In genomic region chr16:13013043-13013442, GRCh38 we compare ENCODE assay signal across 16 cellular contexts.
DNase-seq lines count a peak whose midpoint lies in the region; ATAC-seq and TF ChIP-seq lines count a peak whose summit lies in the region.
"Had no signal": no experiment of that assay in that cellular context is flagged by ENCODE, and none has a peak within 500 bp of the region (broad histone marks: within the 10 kb centered on the region; RNA-seq: fewer than 3 reads in every experiment).

No MANE protein-coding gene starts in this region.

- no peak for TF ChIP-seq RAD21 in SK-N-SH (IDR thresholded peaks at IDR 0.05; ENCODE audit: low read length)

- POLR2A ChIA-PET in SK-N-SH (lab: Yijun Ruan, JAX) (no interaction called here), RWPE1 (lab: Yijun Ruan, JAX; ENCODE audit: low non-redundant PET) (no interaction called here)
- POLR2A ChIA-PET in naive thymus-derived CD8-positive, alpha-beta T cell (lab: Charles Lee), result no interaction called here

- no peak overlapping the region for H3K4ac ChIP-seq in neuronal stem cell (ENCODE audit: low read length)

- ATAC-seq in SK-N-SH treated with all-trans-retinoic acid at 6 μM for 48 hours, result no peak
- ATAC-seq in naive thymus-derived CD8-positive, alpha-beta T cell, result no peak

- H3K27me3 ChIP-seq in SK-N-SH (ENCODE audit: insufficient read depth), result no peaks in the 10 kb centered on the region
- no peaks in the 10 kb centered on the region for H3K27me3 ChIP-seq in KMS-11 (ENCODE audit: insufficient read depth, low read depth)
- no peaks in the 10 kb centered on the region for H3K27me3 ChIP-seq in neuronal stem cell (ENCODE audit: control insufficient read depth in 3 of 3, insufficient read depth in 3 of 3, low read depth in 1 of 3, low read length in 3 of 3)
- H3K27me3 ChIP-seq: BLaER1 had no signal

- H2BK15ac ChIP-seq in neuronal stem cell (ENCODE audit: low read length), result no peak overlapping the region

- H3K9me3 Mint-ChIP-seq in glutamatergic neuron (ENCODE audit: unreplicated experiment), result no peaks in the 10 kb centered on the region
- H3K9me3 Mint-ChIP-seq in naive thymus-derived CD8-positive, alpha-beta T cell, result peaks cover 0 to 4% (median 0%) of the 10 kb centered on the region in 9 donors

- CTCF ChIA-PET in SK-N-SH (lab: Yijun Ruan, JAX) (no interaction called here), RWPE1 (lab: Yijun Ruan, JAX) (no interaction called here)

- H3K9me3 ChIP-seq in SK-N-SH, result no peaks in the 10 kb centered on the region
- H3K9me3 ChIP-seq in neuronal stem cell (replicated peaks in 1 of 2; ENCODE audit: control insufficient read depth in 2 of 2, insufficient read depth in 1 of 2, low read depth in 1 of 2, low read length in 2 of 2), result no peaks in the 10 kb centered on the region
- H3K9me3 ChIP-seq: BLaER1 had no signal

- no peak overlapping the region for H4K91ac ChIP-seq in neuronal stem cell (ENCODE audit: low read depth, low read length, poor library complexity)

- H3K4me2 ChIP-seq in SK-N-SH, result no peak overlapping the region
- H3K4me2 ChIP-seq in KMS-11, result peak overlapping the region; percentile 41
- no peak overlapping the region for H3K4me2 ChIP-seq in neuronal stem cell (ENCODE audit: insufficient read depth, low read length, poor library complexity, severe bottlenecking)
- H3K4me2 ChIP-seq: BLaER1 had no signal

- H4K20me1 ChIP-seq in SK-N-SH (ENCODE audit: insufficient read depth), result no peaks in the 10 kb centered on the region
- H4K20me1 ChIP-seq in KMS-11 (ENCODE audit: insufficient read depth), result no peaks in the 10 kb centered on the region
- H4K20me1 ChIP-seq: BLaER1 had no signal

- H2AFZ ChIP-seq in SK-N-SH (ENCODE audit: low read depth), result no peak overlapping the region
- H2AFZ ChIP-seq in KMS-11 (ENCODE audit: low read depth), result peak overlapping the region; percentile 78
- no peak overlapping the region for H2AFZ ChIP-seq in neuronal stem cell (ENCODE audit: low read length)
- H2AFZ ChIP-seq: GM23248 had no signal

- H3K27ac ChIP-seq in SK-N-SH (ENCODE audit: low read depth in 2 of 2, low read length in 1 of 2) (no peak overlapping the region), KMS-11 (peak overlapping the region; percentile 62), neuronal stem cell (replicated peaks; ENCODE audit: low read length) (no peak overlapping the region), RWPE1 (no peak overlapping the region)
- H3K27ac ChIP-seq: BLaER1, GM23248 had no signal

- no peaks in the 10 kb centered on the region for H3F3A ChIP-seq in SK-N-SH (replicated peaks; ENCODE audit: insufficient read depth)

- no peak overlapping the region for H3K23ac ChIP-seq in neuronal stem cell (ENCODE audit: low read depth, low read length, poor library complexity)

- no peaks in the 10 kb centered on the region for H3K36me3 Mint-ChIP-seq in glutamatergic neuron (ENCODE audit: unreplicated experiment)
- peaks cover 0 to 4% (median 0%) of the 10 kb centered on the region in 3 donors for H3K36me3 Mint-ChIP-seq in naive thymus-derived CD8-positive, alpha-beta T cell
- H3K36me3 Mint-ChIP-seq: CD14-positive monocyte; CD4-positive, alpha-beta memory T cell had no signal

- H2AK5ac ChIP-seq in neuronal stem cell (ENCODE audit: low read depth, low read length), result peak overlapping the region; percentile 20

- no peak overlapping the region for H2BK120ac ChIP-seq in neuronal stem cell (ENCODE audit: low read depth, low read length)

- no peak overlapping the region for H3K27ac Mint-ChIP-seq in glutamatergic neuron (ENCODE audit: unreplicated experiment)
- H3K27ac Mint-ChIP-seq in naive thymus-derived CD8-positive, alpha-beta T cell, result no peak overlapping the region
- H3K27ac Mint-ChIP-seq: CD14-positive monocyte; CD4-positive, alpha-beta memory T cell had no signal

- no peaks in the 10 kb centered on the region for H3K9me2 ChIP-seq in SK-N-SH

- TF ChIP-seq EP300 in SK-N-SH (IDR thresholded peaks at IDR 0.05; ENCODE audit: borderline replicate concordance in 1 of 2, low read depth in 1 of 2, low read length in 1 of 2), result no peak

- H2BK5ac ChIP-seq in neuronal stem cell (ENCODE audit: low read length), result no peak overlapping the region

- no peak overlapping the region for H3K4me3 ChIP-seq in SK-N-SH (ENCODE audit: low read depth in 2 of 2, low read length in 1 of 2)
- no peak overlapping the region for H3K4me3 ChIP-seq in KMS-11 (IDR thresholded peaks at IDR 0.05; ENCODE audit: insufficient read depth, low read depth, low read length)
- no peak overlapping the region for H3K4me3 ChIP-seq in neuronal stem cell (ENCODE audit: low read length in 2 of 2)
- H3K4me3 ChIP-seq: BLaER1, GM12878, GM23248 had no signal

- H4K8ac ChIP-seq in neuronal stem cell (ENCODE audit: low read depth, low read length), result no peak overlapping the region

- 9% methylated on average over 5 of the region's 6 CpGs for WGBS in SK-N-SH (ENCODE audit: low lambda C conversion rate)
- no CpG with 5 or more reads among the region's 6 CpGs for WGBS in neuronal stem cell (ENCODE audit: extremely low coverage in 2 of 2, insufficient read length in 2 of 2, insufficient replicate concordance in 1 of 2), 2 donors

- no peak overlapping the region for H3K14ac ChIP-seq in neuronal stem cell (ENCODE audit: low read length)

- no peak overlapping the region for H2BK12ac ChIP-seq in neuronal stem cell (ENCODE audit: low read length)

- H3K18ac ChIP-seq in neuronal stem cell (ENCODE audit: low read length), result peak overlapping the region; percentile 46

- H3K27me3 Mint-ChIP-seq in glutamatergic neuron (ENCODE audit: unreplicated experiment), result peaks cover 6% of the 10 kb centered on the region
- peaks cover 2 to 15% (median 4%) of the 10 kb centered on the region in 5 donors for H3K27me3 Mint-ChIP-seq in naive thymus-derived CD8-positive, alpha-beta T cell

- H3K79me1 ChIP-seq in neuronal stem cell (ENCODE audit: low read depth, low read length), result no peaks in the 10 kb centered on the region

- H3K36me3 ChIP-seq in SK-N-SH (replicated peaks in 1 of 2; ENCODE audit: control insufficient read depth in 1 of 2, insufficient read depth in 2 of 2, low read length in 1 of 2) (no peaks in the 10 kb centered on the region), KMS-11 (ENCODE audit: insufficient read depth) (no peaks in the 10 kb centered on the region), neuronal stem cell (replicated peaks in 1 of 2; ENCODE audit: control insufficient read depth in 2 of 2, insufficient read depth in 2 of 2, low read length in 2 of 2) (no peaks in the 10 kb centered on the region)
- H3K36me3 ChIP-seq: BLaER1 had no signal

- DNase-seq in SK-N-SH (peak; percentile 11), glutamatergic neuron (no peak), neuronal stem cell (ENCODE audit: low spot score) (no peak), RWPE1 (ENCODE audit: low spot score) (no peak), NCI-H2196 treated with DMSO at 0.1 percent for 48 hours (lab: John Stamatoyannopoulos, UW; ENCODE audit: unreplicated experiment) (no peak)
- DNase-seq in naive thymus-derived CD8-positive, alpha-beta T cell, result no peak
- DNase-seq: 8988T; CD4-positive, alpha-beta memory T cell; DMS153; DMS79; GM23248 had no signal

- H3K4me1 ChIP-seq in SK-N-SH (ENCODE audit: control insufficient read depth in 1 of 2, insufficient read depth in 2 of 2, low read depth in 1 of 2, low read length in 1 of 2) (no peaks in the 10 kb centered on the region; a peak in 1 of 4 replicates), KMS-11 (ENCODE audit: low read depth, poor library complexity, severe bottlenecking) (peaks cover 21% of the 10 kb centered on the region), neuronal stem cell (ENCODE audit: control insufficient read depth in 2 of 2, insufficient read depth in 1 of 2, low read depth in 1 of 2, low read length in 2 of 2) (peaks cover 0 to 14% of the 10 kb centered on the region in 2 donors)

- H3K4me3 Mint-ChIP-seq in glutamatergic neuron (ENCODE audit: unreplicated experiment), result peak overlapping the region; percentile 49
- H3K4me3 Mint-ChIP-seq in naive thymus-derived CD8-positive, alpha-beta T cell, result no peak overlapping the region
- H3K4me3 Mint-ChIP-seq: CD14-positive monocyte; CD4-positive, alpha-beta memory T cell had no signal

- TF ChIP-seq CTCF in SK-N-SH (IDR thresholded peaks at IDR 0.05), result no peak
- no peak for TF ChIP-seq CTCF in KMS-11 (conservative IDR thresholded peaks at IDR 0.05; ENCODE audit: low read depth, low read length)
- TF ChIP-seq CTCF in glutamatergic neuron (IDR thresholded peaks at IDR 0.05; ENCODE audit: partially characterized antibody, unreplicated experiment), result no peak
- TF ChIP-seq CTCF in RWPE1 (conservative IDR thresholded peaks at IDR 0.05; ENCODE audit: low read depth), result no peak

- peaks cover 13% of the 10 kb centered on the region for H3K4me1 Mint-ChIP-seq in glutamatergic neuron (ENCODE audit: low read depth, unreplicated experiment)
- H3K4me1 Mint-ChIP-seq in naive thymus-derived CD8-positive, alpha-beta T cell, result no peaks in the 10 kb centered on the region
- H3K4me1 Mint-ChIP-seq: CD14-positive monocyte; CD4-positive, alpha-beta memory T cell had no signal

- H3K79me2 ChIP-seq in SK-N-SH (ENCODE audit: insufficient read depth) (no peaks in the 10 kb centered on the region), KMS-11 (ENCODE audit: insufficient read depth, low read depth) (no peaks in the 10 kb centered on the region)

- no peak overlapping the region for H3K9ac ChIP-seq in SK-N-SH
- peak overlapping the region; percentile 29; the same call in 1 of the 2 replicates for H3K9ac ChIP-seq in KMS-11
- no peak overlapping the region for H3K9ac ChIP-seq in neuronal stem cell (ENCODE audit: low read depth, low read length, poor library complexity)
- H3K9ac ChIP-seq: BLaER1, GM23248 had no signal

TF ChIP-seq in SK-N-SH, 30 proteins besides CTCF, POLR2A, EP300 and RAD21:
- no peak for TF ChIP-seq JUND (IDR thresholded peaks at IDR 0.05)
- no peak for TF ChIP-seq RCOR1 (IDR thresholded peaks at IDR 0.05; ENCODE audit: low read length)
TF ChIP-seq in SK-N-SH: peak in this region for 0.

TF ChIP-seq in SK-N-SH treated with all-trans-retinoic acid at 6 μM for 48 hours, 23 proteins besides CTCF, POLR2A, EP300 and RAD21 (continues in another document):
- TF ChIP-seq ESRRG (CRISPR knock-in tag; IDR thresholded peaks at IDR 0.05) (no peak), RARB (CRISPR knock-in tag; IDR thresholded peaks at IDR 0.05) (no peak), CSRNP3 (CRISPR knock-in tag; IDR thresholded peaks at IDR 0.05) (no peak)
